ENCODE assay signal across 22 cellular contexts in genomic region chr3:5004319-5005152, GRCh38. TPM values are rescaled to one million over a fixed set of nuclear protein-coding genes. Genes with fewer than 3 reads are reported as not detected.
A peak's percentile ranks its signal among the peaks of the same experiment; 100 is the strongest.
DNase-seq lines count a peak whose midpoint lies in the region; ATAC-seq, FAIRE-seq and TF ChIP-seq lines count a peak whose summit lies in the region.
"Had no signal": no experiment of that assay in that cellular context is flagged by ENCODE, and none has a peak within 500 bp of the region (broad histone marks: within the 10 kb centered on the region; RNA-seq: fewer than 3 reads in every experiment).

No MANE protein-coding gene starts in this region.

- H3K4me3 ChIP-seq in epithelial cell of esophagus (ENCODE audit: low read length) (no peak overlapping the region), skin epidermis (no peak overlapping the region)
- H3K4me3 ChIP-seq: ascending aorta; BLaER1 treated with 17β-estradiol and CSF1 and Interleukin-3, amounts not matched to agents 10 nM and 100 nM; gastroesophageal sphincter; left ventricle myocardium inferior; SK-N-MC; thyroid gland had no signal

- no peaks in the 10 kb centered on the region for H3K9me3 ChIP-seq in T-helper 17 cell (ENCODE audit: control insufficient read depth, low read length, poor library complexity, severe bottlenecking)
- H3K9me3 ChIP-seq: ascending aorta; BLaER1 treated with 17β-estradiol and CSF1 and Interleukin-3, amounts not matched to agents 10 nM and 100 nM; gastroesophageal sphincter; left ventricle myocardium inferior; thyroid gland had no signal

- H3K9me3 Mint-ChIP-seq in T-helper 2 cell treated with Interferon-gamma antibody and Interleukin-4, amounts not matched to agents 5 μg/mL and 100 μg/mL, for 36 hours = no peaks in the 10 kb centered on the region

- ATAC-seq in T-helper 17 cell = no peak
- ATAC-seq in HG02759 (IDR thresholded peaks at IDR 0.05; ENCODE audit: unreplicated experiment) = no peak
- ATAC-seq: gastroesophageal sphincter had no signal

- peak overlapping the region in 11 of 21 experiments; percentile 0 to 71 (median 37) for H3K27ac ChIP-seq in skin epidermis
- H3K27ac ChIP-seq: ascending aorta, gastroesophageal sphincter, left ventricle myocardium inferior, SK-N-MC, thyroid gland had no signal

- DNase-seq in T-helper 2 cell treated with Interferon-gamma antibody and Interleukin-4, amounts not matched to agents 5 μg/mL and 100 μg/mL, for 36 hours (ENCODE audit: low spot score) = no peak
- no peak for DNase-seq in T-helper 2 cell
- DNase-seq in T-helper 17 cell = no peak
- DNase-seq in epithelial cell of esophagus (ENCODE audit: low read depth) = peak; percentile 98
- no peak for DNase-seq in HuH-7.5 (ENCODE audit: low spot score)
- DNase-seq in frontal cortex (ENCODE audit: low spot score in 2 of 2) = no peak
- DNase-seq: 8988T, activated gamma-delta T cell, KBM-7, left ventricle myocardium inferior, NCI-H1092, NCI-H2081 treated with DMSO at 0.1 percent for 48 hours, NCI-H526 treated with DMSO at 0.1 percent for 48 hours, OCI-M1, thyroid gland had no signal

- no peak for FAIRE-seq in frontal cortex (lab: Jason Lieb, UNC)
- FAIRE-seq: TTC549 had no signal

- TF ChIP-seq CTCF in epithelial cell of esophagus (IDR thresholded peaks at IDR 0.05; ENCODE audit: insufficient read depth, low read depth, low read length, missing control alignments) = no peak

- H3K27ac Mint-ChIP-seq in T-helper 2 cell treated with Interferon-gamma antibody and Interleukin-4, amounts not matched to agents 5 μg/mL and 100 μg/mL, for 36 hours = peak overlapping the region; percentile 87
- H3K27ac Mint-ChIP-seq in T-helper 17 cell = peak overlapping the region; percentile 95

- no peak overlapping the region for H3K4me3 Mint-ChIP-seq in T-helper 2 cell treated with Interferon-gamma antibody and Interleukin-4, amounts not matched to agents 5 μg/mL and 100 μg/mL, for 36 hours
- H3K4me3 Mint-ChIP-seq in T-helper 17 cell = no peak overlapping the region

- peaks cover 64% of the 10 kb centered on the region for H3K4me1 Mint-ChIP-seq in T-helper 2 cell treated with Interferon-gamma antibody and Interleukin-4, amounts not matched to agents 5 μg/mL and 100 μg/mL, for 36 hours (ENCODE audit: low read depth)
- H3K4me1 Mint-ChIP-seq in T-helper 17 cell = peaks cover 35% of the 10 kb centered on the region

- no peaks in the 10 kb centered on the region for H3K27me3 Mint-ChIP-seq in T-helper 2 cell treated with Interferon-gamma antibody and Interleukin-4, amounts not matched to agents 5 μg/mL and 100 μg/mL, for 36 hours (ENCODE audit: low read depth)
- no peaks in the 10 kb centered on the region for H3K27me3 Mint-ChIP-seq in T-helper 17 cell

- no peaks in the 10 kb centered on the region for H3K36me3 Mint-ChIP-seq in T-helper 2 cell treated with Interferon-gamma antibody and Interleukin-4, amounts not matched to agents 5 μg/mL and 100 μg/mL, for 36 hours (ENCODE audit: low read depth)
- peaks cover 3% of the 10 kb centered on the region for H3K36me3 Mint-ChIP-seq in T-helper 17 cell (ENCODE audit: low read depth)

RNA-seq across cellular contexts. Expression of gene BHLHE40, which starts 25.3 kb away (rescaled TPM):
- total RNA-seq in T-helper 17 cell (100 to 1,000 TPM; 295 to 329 TPM), frontal cortex (2.9 TPM)

Comparison
In these comparisons a context has a peak if more than half of its experiments do, and no peak if none do; other contexts are left out.
1. RNA of gene BHLHE40, which starts 25.3 kb away (total RNA-seq): 295 to 329 TPM in T-helper 17 cell; 2.9 TPM in frontal cortex (single experiment); every median in the first group is over 10 times any median in the second.